1 cellular context compared by ENCODE assay signal in the genomic region with DNA sequence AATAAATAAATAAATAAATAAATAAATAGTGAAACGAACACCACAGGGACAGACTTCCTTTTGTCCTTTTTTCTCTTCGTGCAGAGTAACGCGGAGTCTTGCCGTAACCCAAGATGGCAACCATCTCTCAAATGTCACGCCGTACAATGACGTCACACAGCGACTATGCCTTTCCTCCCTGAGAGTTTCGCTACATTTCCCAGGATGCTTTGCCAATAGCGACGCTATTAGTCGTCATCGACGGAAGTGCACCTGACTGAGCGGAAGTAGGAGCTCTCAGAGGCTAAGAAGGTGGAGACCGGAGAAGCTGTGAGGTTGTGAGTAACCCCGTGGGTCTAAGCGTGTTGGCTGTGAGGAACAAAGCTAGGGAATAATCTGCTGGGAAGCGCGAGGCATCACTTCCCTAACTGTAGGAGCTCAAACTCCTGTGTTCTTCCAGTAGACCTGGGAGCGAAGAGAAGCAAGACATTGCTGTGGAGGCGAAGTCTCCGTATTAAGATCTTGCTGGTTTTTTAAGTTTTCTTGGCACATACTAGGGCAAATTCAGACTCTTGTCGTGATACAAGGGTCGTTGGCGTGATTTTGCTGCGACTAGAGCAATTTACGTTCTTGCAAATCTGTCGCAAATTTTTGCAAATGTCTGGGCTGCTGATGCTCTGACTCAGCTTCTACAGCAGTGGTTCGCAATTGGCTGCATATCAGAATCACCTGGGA.
TF ChIP-seq lines count a peak whose summit lies in the region.

A gene with protein sequence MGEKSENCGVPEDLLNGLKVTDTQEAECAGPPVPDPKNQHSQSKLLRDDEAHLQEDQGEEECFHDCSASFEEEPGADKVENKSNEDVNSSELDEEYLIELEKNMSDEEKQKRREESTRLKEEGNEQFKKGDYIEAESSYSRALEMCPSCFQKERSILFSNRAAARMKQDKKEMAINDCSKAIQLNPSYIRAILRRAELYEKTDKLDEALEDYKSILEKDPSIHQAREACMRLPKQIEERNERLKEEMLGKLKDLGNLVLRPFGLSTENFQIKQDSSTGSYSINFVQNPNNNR (plus strand): TSS at position 263 of the 714 bp plus-strand sequence. CDS start 1,390 bp downstream, outside the sequence.

TF ChIP-seq in GM12878, 131 proteins besides CTCF, POLR2A, EP300 and RAD21 (continued from another document and continues in another):
- TF ChIP-seq, protein P1, sequence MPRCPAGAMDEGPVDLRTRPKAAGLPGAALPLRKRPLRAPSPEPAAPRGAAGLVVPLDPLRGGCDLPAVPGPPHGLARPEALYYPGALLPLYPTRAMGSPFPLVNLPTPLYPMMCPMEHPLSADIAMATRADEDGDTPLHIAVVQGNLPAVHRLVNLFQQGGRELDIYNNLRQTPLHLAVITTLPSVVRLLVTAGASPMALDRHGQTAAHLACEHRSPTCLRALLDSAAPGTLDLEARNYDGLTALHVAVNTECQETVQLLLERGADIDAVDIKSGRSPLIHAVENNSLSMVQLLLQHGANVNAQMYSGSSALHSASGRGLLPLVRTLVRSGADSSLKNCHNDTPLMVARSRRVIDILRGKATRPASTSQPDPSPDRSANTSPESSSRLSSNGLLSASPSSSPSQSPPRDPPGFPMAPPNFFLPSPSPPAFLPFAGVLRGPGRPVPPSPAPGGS (IDR thresholded peaks at IDR 0.05; ENCODE audit: borderline replicate concordance, insufficient read depth, low read depth, low read length, poor library complexity, severe bottlenecking): no peak
- TF ChIP-seq, protein P2, sequence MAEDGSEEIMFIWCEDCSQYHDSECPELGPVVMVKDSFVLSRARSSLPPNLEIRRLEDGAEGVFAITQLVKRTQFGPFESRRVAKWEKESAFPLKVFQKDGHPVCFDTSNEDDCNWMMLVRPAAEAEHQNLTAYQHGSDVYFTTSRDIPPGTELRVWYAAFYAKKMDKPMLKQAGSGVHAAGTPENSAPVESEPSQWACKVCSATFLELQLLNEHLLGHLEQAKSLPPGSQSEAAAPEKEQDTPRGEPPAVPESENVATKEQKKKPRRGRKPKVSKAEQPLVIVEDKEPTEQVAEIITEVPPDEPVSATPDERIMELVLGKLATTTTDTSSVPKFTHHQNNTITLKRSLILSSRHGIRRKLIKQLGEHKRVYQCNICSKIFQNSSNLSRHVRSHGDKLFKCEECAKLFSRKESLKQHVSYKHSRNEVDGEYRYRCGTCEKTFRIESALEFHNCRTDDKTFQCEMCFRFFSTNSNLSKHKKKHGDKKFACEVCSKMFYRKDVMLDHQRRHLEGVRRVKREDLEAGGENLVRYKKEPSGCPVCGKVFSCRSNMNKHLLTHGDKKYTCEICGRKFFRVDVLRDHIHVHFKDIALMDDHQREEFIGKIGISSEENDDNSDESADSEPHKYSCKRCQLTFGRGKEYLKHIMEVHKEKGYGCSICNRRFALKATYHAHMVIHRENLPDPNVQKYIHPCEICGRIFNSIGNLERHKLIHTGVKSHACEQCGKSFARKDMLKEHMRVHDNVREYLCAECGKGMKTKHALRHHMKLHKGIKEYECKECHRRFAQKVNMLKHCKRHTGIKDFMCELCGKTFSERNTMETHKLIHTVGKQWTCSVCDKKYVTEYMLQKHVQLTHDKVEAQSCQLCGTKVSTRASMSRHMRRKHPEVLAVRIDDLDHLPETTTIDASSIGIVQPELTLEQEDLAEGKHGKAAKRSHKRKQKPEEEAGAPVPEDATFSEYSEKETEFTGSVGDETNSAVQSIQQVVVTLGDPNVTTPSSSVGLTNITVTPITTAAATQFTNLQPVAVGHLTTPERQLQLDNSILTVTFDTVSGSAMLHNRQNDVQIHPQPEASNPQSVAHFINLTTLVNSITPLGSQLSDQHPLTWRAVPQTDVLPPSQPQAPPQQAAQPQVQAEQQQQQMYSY (CRISPR knock-in tag; IDR thresholded peaks at IDR 0.05): peak; percentile 63; the same call in 1 of the 2 replicates
- TF ChIP-seq FOXM1 (IDR thresholded peaks at IDR 0.05; ENCODE audit: low read depth, low read length): no peak
- TF ChIP-seq SRF (IDR thresholded peaks at IDR 0.05; ENCODE audit: low read depth in 2 of 2, low read length in 2 of 2): peak in 1 of 2 experiments; percentile 73; a peak in 2 of 4 replicates
- TF ChIP-seq NR2F1 (conservative IDR thresholded peaks at IDR 0.05): no peak
- TF ChIP-seq, protein P3, sequence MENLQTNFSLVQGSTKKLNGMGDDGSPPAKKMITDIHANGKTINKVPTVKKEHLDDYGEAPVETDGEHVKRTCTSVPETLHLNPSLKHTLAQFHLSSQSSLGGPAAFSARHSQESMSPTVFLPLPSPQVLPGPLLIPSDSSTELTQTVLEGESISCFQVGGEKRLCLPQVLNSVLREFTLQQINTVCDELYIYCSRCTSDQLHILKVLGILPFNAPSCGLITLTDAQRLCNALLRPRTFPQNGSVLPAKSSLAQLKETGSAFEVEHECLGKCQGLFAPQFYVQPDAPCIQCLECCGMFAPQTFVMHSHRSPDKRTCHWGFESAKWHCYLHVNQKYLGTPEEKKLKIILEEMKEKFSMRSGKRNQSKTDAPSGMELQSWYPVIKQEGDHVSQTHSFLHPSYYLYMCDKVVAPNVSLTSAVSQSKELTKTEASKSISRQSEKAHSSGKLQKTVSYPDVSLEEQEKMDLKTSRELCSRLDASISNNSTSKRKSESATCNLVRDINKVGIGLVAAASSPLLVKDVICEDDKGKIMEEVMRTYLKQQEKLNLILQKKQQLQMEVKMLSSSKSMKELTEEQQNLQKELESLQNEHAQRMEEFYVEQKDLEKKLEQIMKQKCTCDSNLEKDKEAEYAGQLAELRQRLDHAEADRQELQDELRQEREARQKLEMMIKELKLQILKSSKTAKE (IDR thresholded peaks at IDR 0.05; ENCODE audit: low read depth, poor library complexity, severe bottlenecking): no peak
- peak; percentile 99 for TF ChIP-seq POLR2AphosphoS5 (IDR thresholded peaks at IDR 0.05; ENCODE audit: low read length)
- TF ChIP-seq BHLHE40 (IDR thresholded peaks at IDR 0.05; ENCODE audit: borderline replicate concordance in 1 of 2, low read depth in 2 of 2, low read length in 1 of 2): peak; percentile 91 to 92
- TF ChIP-seq SPI1 (IDR thresholded peaks at IDR 0.05; ENCODE audit: borderline replicate concordance, insufficient read depth, low read depth, low read length): peak; percentile 74
- TF ChIP-seq SIX5 (IDR thresholded peaks at IDR 0.05; ENCODE audit: low read depth, low read length, severe bottlenecking): peak; percentile 86
- TF ChIP-seq IRF4 (IDR thresholded peaks at IDR 0.05; ENCODE audit: low read depth, low read length): peak; percentile 64
- TF ChIP-seq, protein P4, sequence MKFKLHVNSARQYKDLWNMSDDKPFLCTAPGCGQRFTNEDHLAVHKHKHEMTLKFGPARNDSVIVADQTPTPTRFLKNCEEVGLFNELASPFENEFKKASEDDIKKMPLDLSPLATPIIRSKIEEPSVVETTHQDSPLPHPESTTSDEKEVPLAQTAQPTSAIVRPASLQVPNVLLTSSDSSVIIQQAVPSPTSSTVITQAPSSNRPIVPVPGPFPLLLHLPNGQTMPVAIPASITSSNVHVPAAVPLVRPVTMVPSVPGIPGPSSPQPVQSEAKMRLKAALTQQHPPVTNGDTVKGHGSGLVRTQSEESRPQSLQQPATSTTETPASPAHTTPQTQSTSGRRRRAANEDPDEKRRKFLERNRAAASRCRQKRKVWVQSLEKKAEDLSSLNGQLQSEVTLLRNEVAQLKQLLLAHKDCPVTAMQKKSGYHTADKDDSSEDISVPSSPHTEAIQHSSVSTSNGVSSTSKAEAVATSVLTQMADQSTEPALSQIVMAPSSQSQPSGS (IDR thresholded peaks at IDR 0.05; ENCODE audit: low read length): peak; percentile 92
- TF ChIP-seq SIN3A (IDR thresholded peaks at IDR 0.05; ENCODE audit: low read depth, low read length): peak; percentile 88; the same call in 1 of the 2 replicates
- peak; percentile 81 for TF ChIP-seq RAD51 (IDR thresholded peaks at IDR 0.05)
- TF ChIP-seq, protein P5, sequence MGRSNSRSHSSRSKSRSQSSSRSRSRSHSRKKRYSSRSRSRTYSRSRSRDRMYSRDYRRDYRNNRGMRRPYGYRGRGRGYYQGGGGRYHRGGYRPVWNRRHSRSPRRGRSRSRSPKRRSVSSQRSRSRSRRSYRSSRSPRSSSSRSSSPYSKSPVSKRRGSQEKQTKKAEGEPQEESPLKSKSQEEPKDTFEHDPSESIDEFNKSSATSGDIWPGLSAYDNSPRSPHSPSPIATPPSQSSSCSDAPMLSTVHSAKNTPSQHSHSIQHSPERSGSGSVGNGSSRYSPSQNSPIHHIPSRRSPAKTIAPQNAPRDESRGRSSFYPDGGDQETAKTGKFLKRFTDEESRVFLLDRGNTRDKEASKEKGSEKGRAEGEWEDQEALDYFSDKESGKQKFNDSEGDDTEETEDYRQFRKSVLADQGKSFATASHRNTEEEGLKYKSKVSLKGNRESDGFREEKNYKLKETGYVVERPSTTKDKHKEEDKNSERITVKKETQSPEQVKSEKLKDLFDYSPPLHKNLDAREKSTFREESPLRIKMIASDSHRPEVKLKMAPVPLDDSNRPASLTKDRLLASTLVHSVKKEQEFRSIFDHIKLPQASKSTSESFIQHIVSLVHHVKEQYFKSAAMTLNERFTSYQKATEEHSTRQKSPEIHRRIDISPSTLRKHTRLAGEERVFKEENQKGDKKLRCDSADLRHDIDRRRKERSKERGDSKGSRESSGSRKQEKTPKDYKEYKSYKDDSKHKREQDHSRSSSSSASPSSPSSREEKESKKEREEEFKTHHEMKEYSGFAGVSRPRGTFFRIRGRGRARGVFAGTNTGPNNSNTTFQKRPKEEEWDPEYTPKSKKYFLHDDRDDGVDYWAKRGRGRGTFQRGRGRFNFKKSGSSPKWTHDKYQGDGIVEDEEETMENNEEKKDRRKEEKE (IDR thresholded peaks at IDR 0.05): no peak
- peak; percentile 100 for TF ChIP-seq CREB1 (IDR thresholded peaks at IDR 0.05; ENCODE audit: low read depth)
- TF ChIP-seq, protein P6, sequence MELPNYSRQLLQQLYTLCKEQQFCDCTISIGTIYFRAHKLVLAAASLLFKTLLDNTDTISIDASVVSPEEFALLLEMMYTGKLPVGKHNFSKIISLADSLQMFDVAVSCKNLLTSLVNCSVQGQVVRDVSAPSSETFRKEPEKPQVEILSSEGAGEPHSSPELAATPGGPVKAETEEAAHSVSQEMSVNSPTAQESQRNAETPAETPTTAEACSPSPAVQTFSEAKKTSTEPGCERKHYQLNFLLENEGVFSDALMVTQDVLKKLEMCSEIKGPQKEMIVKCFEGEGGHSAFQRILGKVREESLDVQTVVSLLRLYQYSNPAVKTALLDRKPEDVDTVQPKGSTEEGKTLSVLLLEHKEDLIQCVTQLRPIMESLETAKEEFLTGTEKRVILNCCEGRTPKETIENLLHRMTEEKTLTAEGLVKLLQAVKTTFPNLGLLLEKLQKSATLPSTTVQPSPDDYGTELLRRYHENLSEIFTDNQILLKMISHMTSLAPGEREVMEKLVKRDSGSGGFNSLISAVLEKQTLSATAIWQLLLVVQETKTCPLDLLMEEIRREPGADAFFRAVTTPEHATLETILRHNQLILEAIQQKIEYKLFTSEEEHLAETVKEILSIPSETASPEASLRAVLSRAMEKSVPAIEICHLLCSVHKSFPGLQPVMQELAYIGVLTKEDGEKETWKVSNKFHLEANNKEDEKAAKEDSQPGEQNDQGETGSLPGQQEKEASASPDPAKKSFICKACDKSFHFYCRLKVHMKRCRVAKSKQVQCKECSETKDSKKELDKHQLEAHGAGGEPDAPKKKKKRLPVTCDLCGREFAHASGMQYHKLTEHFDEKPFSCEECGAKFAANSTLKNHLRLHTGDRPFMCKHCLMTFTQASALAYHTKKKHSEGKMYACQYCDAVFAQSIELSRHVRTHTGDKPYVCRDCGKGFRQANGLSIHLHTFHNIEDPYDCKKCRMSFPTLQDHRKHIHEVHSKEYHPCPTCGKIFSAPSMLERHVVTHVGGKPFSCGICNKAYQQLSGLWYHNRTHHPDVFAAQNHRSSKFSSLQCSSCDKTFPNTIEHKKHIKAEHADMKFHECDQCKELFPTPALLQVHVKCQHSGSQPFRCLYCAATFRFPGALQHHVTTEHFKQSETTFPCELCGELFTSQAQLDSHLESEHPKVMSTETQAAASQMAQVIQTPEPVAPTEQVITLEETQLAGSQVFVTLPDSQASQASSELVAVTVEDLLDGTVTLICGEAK (IDR thresholded peaks at IDR 0.05; ENCODE audit: borderline replicate concordance): peak; percentile 94
- TF ChIP-seq, protein P7, sequence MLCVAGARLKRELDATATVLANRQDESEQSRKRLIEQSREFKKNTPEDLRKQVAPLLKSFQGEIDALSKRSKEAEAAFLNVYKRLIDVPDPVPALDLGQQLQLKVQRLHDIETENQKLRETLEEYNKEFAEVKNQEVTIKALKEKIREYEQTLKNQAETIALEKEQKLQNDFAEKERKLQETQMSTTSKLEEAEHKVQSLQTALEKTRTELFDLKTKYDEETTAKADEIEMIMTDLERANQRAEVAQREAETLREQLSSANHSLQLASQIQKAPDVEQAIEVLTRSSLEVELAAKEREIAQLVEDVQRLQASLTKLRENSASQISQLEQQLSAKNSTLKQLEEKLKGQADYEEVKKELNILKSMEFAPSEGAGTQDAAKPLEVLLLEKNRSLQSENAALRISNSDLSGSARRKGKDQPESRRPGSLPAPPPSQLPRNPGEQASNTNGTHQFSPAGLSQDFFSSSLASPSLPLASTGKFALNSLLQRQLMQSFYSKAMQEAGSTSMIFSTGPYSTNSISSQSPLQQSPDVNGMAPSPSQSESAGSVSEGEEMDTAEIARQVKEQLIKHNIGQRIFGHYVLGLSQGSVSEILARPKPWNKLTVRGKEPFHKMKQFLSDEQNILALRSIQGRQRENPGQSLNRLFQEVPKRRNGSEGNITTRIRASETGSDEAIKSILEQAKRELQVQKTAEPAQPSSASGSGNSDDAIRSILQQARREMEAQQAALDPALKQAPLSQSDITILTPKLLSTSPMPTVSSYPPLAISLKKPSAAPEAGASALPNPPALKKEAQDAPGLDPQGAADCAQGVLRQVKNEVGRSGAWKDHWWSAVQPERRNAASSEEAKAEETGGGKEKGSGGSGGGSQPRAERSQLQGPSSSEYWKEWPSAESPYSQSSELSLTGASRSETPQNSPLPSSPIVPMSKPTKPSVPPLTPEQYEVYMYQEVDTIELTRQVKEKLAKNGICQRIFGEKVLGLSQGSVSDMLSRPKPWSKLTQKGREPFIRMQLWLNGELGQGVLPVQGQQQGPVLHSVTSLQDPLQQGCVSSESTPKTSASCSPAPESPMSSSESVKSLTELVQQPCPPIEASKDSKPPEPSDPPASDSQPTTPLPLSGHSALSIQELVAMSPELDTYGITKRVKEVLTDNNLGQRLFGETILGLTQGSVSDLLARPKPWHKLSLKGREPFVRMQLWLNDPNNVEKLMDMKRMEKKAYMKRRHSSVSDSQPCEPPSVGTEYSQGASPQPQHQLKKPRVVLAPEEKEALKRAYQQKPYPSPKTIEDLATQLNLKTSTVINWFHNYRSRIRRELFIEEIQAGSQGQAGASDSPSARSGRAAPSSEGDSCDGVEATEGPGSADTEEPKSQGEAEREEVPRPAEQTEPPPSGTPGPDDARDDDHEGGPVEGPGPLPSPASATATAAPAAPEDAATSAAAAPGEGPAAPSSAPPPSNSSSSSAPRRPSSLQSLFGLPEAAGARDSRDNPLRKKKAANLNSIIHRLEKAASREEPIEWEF (IDR thresholded peaks at IDR 0.05; ENCODE audit: insufficient replicate concordance, low read depth, low read length): no peak
- TF ChIP-seq, protein P8, sequence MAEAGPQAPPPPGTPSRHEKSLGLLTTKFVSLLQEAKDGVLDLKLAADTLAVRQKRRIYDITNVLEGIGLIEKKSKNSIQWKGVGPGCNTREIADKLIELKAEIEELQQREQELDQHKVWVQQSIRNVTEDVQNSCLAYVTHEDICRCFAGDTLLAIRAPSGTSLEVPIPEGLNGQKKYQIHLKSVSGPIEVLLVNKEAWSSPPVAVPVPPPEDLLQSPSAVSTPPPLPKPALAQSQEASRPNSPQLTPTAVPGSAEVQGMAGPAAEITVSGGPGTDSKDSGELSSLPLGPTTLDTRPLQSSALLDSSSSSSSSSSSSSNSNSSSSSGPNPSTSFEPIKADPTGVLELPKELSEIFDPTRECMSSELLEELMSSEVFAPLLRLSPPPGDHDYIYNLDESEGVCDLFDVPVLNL (IDR thresholded peaks at IDR 0.05; ENCODE audit: low read depth, low read length): no peak
- no peak for TF ChIP-seq CEBPB (IDR thresholded peaks at IDR 0.05; ENCODE audit: borderline replicate concordance in 1 of 2, low read depth in 2 of 2, low read length in 2 of 2)
